Comparison of ENCODE assay signal across 16 cellular contexts in the genomic region with DNA sequence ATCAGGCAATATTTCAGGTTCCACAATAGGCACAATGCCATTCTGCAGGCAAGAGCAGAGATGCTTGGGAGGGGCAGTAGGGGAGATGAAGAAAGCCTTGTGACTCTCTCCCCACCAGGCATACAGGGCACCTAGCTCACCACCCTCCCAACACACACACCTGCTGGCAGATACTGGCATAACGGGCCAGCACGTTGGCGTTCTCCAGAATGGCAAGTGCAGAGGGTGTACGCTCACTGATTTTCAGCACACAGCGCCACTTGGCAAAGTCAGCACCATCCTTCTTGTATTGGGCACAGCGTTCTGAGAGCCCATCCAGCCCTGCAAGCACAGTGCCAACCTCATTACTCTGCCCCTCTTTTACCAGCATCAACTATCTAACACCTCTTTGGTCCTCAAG.
DNase-seq lines count a peak whose midpoint lies in the region.
"Had no signal": no experiment of that assay in that cellular context is flagged by ENCODE, and none has a peak within 500 bp of the region (broad histone marks: within the 10 kb centered on the region; RNA-seq: fewer than 3 reads in every experiment).

No MANE protein-coding gene starts in this region.

- DNase-seq in DMS53 (lab: John Stamatoyannopoulos, UW), result peak; percentile 30
- DNase-seq in DMS53 treated with DMSO at 0.1 percent for 48 hours (lab: John Stamatoyannopoulos, UW; ENCODE audit: unreplicated experiment), result no peak
- peak; percentile 17 for DNase-seq in stimulated activated CD4-positive, alpha-beta T cell treated with anti-CD3 and anti-CD28 coated beads, Interleukin-4, amount 100 ng/mL, for 1 hour
- DNase-seq in stimulated activated CD4-positive, alpha-beta T cell treated with anti-CD3 and anti-CD28 coated beads, Interleukin-2, amount 100 ng/mL, for 24 hours, result no peak
- no peak for DNase-seq in HCEC 1CT
- DNase-seq in germinal center (ENCODE audit: low spot score), result no peak
- no peak for DNase-seq in MV-4-11 (lab: John Stamatoyannopoulos, UW)
- DNase-seq: Caco-2, cerebellar nuclear complex, hippocampal formation, left lung, NCI-H446, PC-9, sigmoid colon had no signal

- H3K27ac ChIP-seq in cingulate gyrus (ENCODE audit: low read depth, low read length), result peak overlapping the region; percentile 22
- H3K27ac ChIP-seq: left lung, neural progenitor cell, PC-9, sigmoid colon had no signal

Comparison
In these comparisons a context has a peak if more than half of its experiments do, and no peak if none do; other contexts are left out.
1. DNase-seq: peak in DMS53 (single experiment) and stimulated activated CD4-positive, alpha-beta T cell treated with anti-CD3 and anti-CD28 coated beads, Interleukin-4, amount 100 ng/mL, for 1 hour (single experiment); none in DMS53 treated with DMSO at 0.1 percent for 48 hours (single experiment), stimulated activated CD4-positive, alpha-beta T cell treated with anti-CD3 and anti-CD28 coated beads, Interleukin-2, amount 100 ng/mL, for 24 hours (0 of 2), HCEC 1CT (single experiment), germinal center (single experiment) and MV-4-11 (single experiment).